Comparison of ENCODE assay signal across 20 cellular contexts in the genomic region with DNA sequence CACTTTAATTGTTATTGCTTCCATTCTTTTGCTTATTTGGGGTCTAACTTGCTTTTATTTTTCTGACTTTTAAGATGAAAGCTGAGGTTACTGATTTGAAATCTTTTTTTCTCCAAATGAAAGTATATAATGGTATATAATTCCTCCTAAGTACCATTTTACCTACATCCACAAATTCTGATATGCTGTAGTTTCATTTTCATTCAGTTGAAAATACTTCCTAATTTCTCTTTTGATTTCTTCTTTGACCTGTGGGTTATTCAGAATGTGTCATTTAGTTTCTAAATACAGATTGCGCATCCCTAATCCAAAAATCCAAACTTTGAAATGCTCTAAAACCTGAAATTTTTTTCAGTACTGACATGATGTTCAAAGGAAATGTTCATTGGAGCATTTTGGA.
A peak's percentile ranks its signal among the peaks of the same experiment; 100 is the strongest.
DNase-seq lines count a peak whose midpoint lies in the region; ATAC-seq and TF ChIP-seq lines count a peak whose summit lies in the region.
"Had no signal": no experiment of that assay in that cellular context is flagged by ENCODE, and none has a peak within 500 bp of the region (broad histone marks: within the 10 kb centered on the region; RNA-seq: fewer than 3 reads in every experiment).

No MANE protein-coding gene starts in this region.

- peaks cover 4 to 46% (median 26%) of the 10 kb centered on the region in 3 experiments for H3K36me3 ChIP-seq in naive thymus-derived CD4-positive, alpha-beta T cell (ENCODE audit: control insufficient read depth in 2 of 3, insufficient read depth in 3 of 3, low read length in 3 of 3)
- no peaks in the 10 kb centered on the region for H3K36me3 ChIP-seq in mammary epithelial cell (ENCODE audit: insufficient read depth, low read length)
- H3K36me3 ChIP-seq: prostate gland had no signal

- peak overlapping the region; percentile 31 for H3K27ac ChIP-seq in naive thymus-derived CD4-positive, alpha-beta T cell (ENCODE audit: low read depth, low read length)
- H3K27ac ChIP-seq in mammary epithelial cell (ENCODE audit: insufficient read depth, low read depth, low read length), result no peak overlapping the region
- H3K27ac ChIP-seq: prostate gland, VCaP had no signal

- H3K9ac ChIP-seq in mammary epithelial cell (ENCODE audit: insufficient read depth, low read length), result no peak overlapping the region

- H3K27me3 ChIP-seq in naive thymus-derived CD4-positive, alpha-beta T cell (ENCODE audit: control insufficient read depth in 2 of 2, insufficient read depth in 2 of 2, low read length in 2 of 2), result no peaks in the 10 kb centered on the region
- no peaks in the 10 kb centered on the region for H3K27me3 ChIP-seq in mammary epithelial cell (ENCODE audit: insufficient read depth, low read length)

- H3K4me3 ChIP-seq in naive thymus-derived CD4-positive, alpha-beta T cell (ENCODE audit: low read length), result peak overlapping the region; percentile 1
- no peak overlapping the region for H3K4me3 ChIP-seq in mammary epithelial cell (replicated peaks in 1 of 3; ENCODE audit: insufficient read depth in 1 of 3, low read depth in 2 of 3, low read length in 3 of 3)
- H3K4me3 ChIP-seq: prostate gland had no signal

- peaks cover 97% of the 10 kb centered on the region for H3K4me1 Mint-ChIP-seq in activated T-cell treated with anti-CD3 and anti-CD28 coated beads, Interleukin-2, amount 50 U/mL, for 72 hours (ENCODE audit: low read depth)
- peaks cover 92% of the 10 kb centered on the region for H3K4me1 Mint-ChIP-seq in activated T-helper 1 cell treated with anti-CD3 and anti-CD28 coated beads, Interleukin-12 subunit alpha, Interleukin-12 subunit beta, Interleukin-2, Interleukin-4 antibody, amounts not matched to agents 30 ng/mL and 10 ng/mL and 1 ng/mL, durations not matched to agents 14 hours and 24 hours and 36 hours (ENCODE audit: low read depth)
- H3K4me1 Mint-ChIP-seq in naive thymus-derived CD4-positive, alpha-beta T cell, result peaks cover 0 to 100% (median 89%) of the 10 kb centered on the region in 7 donors

- dilution Hi-C loops in mammary epithelial cell (cut with HindIII; ENCODE audit: low sequenced_read_pairs), result no loop called here

- 67% methylated on average over 1 of the region's 1 CpG for WGBS in mammary epithelial cell (ENCODE audit: low coverage, missing lambda C conversion rate)

- H3K4me3 Mint-ChIP-seq in activated T-cell treated with anti-CD3 and anti-CD28 coated beads, Interleukin-2, amount 50 U/mL, for 72 hours, result peak overlapping the region; percentile 18 to 83
- H3K4me3 Mint-ChIP-seq in activated T-helper 1 cell treated with anti-CD3 and anti-CD28 coated beads, Interleukin-12 subunit alpha, Interleukin-12 subunit beta, Interleukin-2, Interleukin-4 antibody, amounts not matched to agents 30 ng/mL and 10 ng/mL and 1 ng/mL, durations not matched to agents 14 hours and 24 hours and 36 hours, result peak overlapping the region; percentile 54
- peak overlapping the region in 8 of 10 donors; percentile 38 to 82 (median 63) for H3K4me3 Mint-ChIP-seq in naive thymus-derived CD4-positive, alpha-beta T cell
- H3K4me3 Mint-ChIP-seq: neural crest cell had no signal

- in situ Hi-C loops in mammary epithelial cell (cut with MboI; ENCODE audit: low sequenced_read_pairs in 2 of 2), result no loop called here

- H3K36me3 Mint-ChIP-seq in activated T-cell treated with anti-CD3 and anti-CD28 coated beads, Interleukin-2, amount 50 U/mL, for 72 hours (ENCODE audit: insufficient read depth in 2 of 2), result peaks cover 43 to 62% of the 10 kb centered on the region in 2 donors
- H3K36me3 Mint-ChIP-seq in activated T-helper 1 cell treated with anti-CD3 and anti-CD28 coated beads, Interleukin-12 subunit alpha, Interleukin-12 subunit beta, Interleukin-2, Interleukin-4 antibody, amounts not matched to agents 30 ng/mL and 10 ng/mL and 1 ng/mL, durations not matched to agents 14 hours and 24 hours and 36 hours (ENCODE audit: low read depth), result peaks cover 91% of the 10 kb centered on the region
- peaks cover 28 to 87% (median 78%) of the 10 kb centered on the region in 5 donors for H3K36me3 Mint-ChIP-seq in naive thymus-derived CD4-positive, alpha-beta T cell

- H3K27me3 Mint-ChIP-seq in activated T-cell treated with anti-CD3 and anti-CD28 coated beads, Interleukin-2, amount 50 U/mL, for 72 hours (ENCODE audit: low read depth), result no peaks in the 10 kb centered on the region
- H3K27me3 Mint-ChIP-seq in activated T-helper 1 cell treated with anti-CD3 and anti-CD28 coated beads, Interleukin-12 subunit alpha, Interleukin-12 subunit beta, Interleukin-2, Interleukin-4 antibody, amounts not matched to agents 30 ng/mL and 10 ng/mL and 1 ng/mL, durations not matched to agents 14 hours and 24 hours and 36 hours (ENCODE audit: insufficient read depth), result no peaks in the 10 kb centered on the region
- H3K27me3 Mint-ChIP-seq in naive thymus-derived CD4-positive, alpha-beta T cell, result no peaks in the 10 kb centered on the region

- H3K79me2 ChIP-seq in mammary epithelial cell (ENCODE audit: insufficient read depth, low read length), result no peaks in the 10 kb centered on the region

- POLR2A ChIA-PET in naive thymus-derived CD4-positive, alpha-beta T cell (lab: Charles Lee), result no interaction called here

- peaks cover 0 to 6% (median 0%) of the 10 kb centered on the region in 3 experiments for H3K9me3 ChIP-seq in naive thymus-derived CD4-positive, alpha-beta T cell (ENCODE audit: control insufficient read depth in 2 of 3, low read length in 3 of 3)
- peaks cover 7% of the 10 kb centered on the region for H3K9me3 ChIP-seq in mammary epithelial cell (replicated peaks; ENCODE audit: insufficient read depth, low read length)
- H3K9me3 ChIP-seq: prostate gland had no signal

- H3K27ac Mint-ChIP-seq in activated T-cell treated with anti-CD3 and anti-CD28 coated beads, Interleukin-2, amount 50 U/mL, for 72 hours, result peak overlapping the region; percentile 97
- peak overlapping the region; percentile 65 for H3K27ac Mint-ChIP-seq in activated T-helper 1 cell treated with anti-CD3 and anti-CD28 coated beads, Interleukin-12 subunit alpha, Interleukin-12 subunit beta, Interleukin-2, Interleukin-4 antibody, amounts not matched to agents 30 ng/mL and 10 ng/mL and 1 ng/mL, durations not matched to agents 14 hours and 24 hours and 36 hours
- peak overlapping the region in 8 of 9 donors; percentile 13 to 77 (median 54) for H3K27ac Mint-ChIP-seq in naive thymus-derived CD4-positive, alpha-beta T cell

- H2AFZ ChIP-seq in mammary epithelial cell (ENCODE audit: low read depth, low read length), result no peak overlapping the region

- intact Hi-C loops in activated T-helper 1 cell treated with anti-CD3 and anti-CD28 coated beads, Interleukin-12 subunit alpha, Interleukin-12 subunit beta, Interleukin-2, Interleukin-4 antibody, amounts not matched to agents 30 ng/mL and 10 ng/mL and 1 ng/mL, durations not matched to agents 14 hours and 24 hours and 36 hours (cut with micrococcal nuclease), result no loop called here
- intact Hi-C loops in naive thymus-derived CD4-positive, alpha-beta T cell (cut with micrococcal nuclease), result no loop called here
- intact Hi-C loops in mammary epithelial cell (cut with micrococcal nuclease), result no loop called here

- BruUV-seq in mammary epithelial cell (replicated peaks; lab: Mats Ljungman, UMichigan), result no TSS peak

- H4K20me1 ChIP-seq in mammary epithelial cell (ENCODE audit: insufficient read depth, low read length), result no peaks in the 10 kb centered on the region

- H3K4me2 ChIP-seq in mammary epithelial cell (ENCODE audit: insufficient read depth, low read depth, low read length), result no peak overlapping the region

- CTCF ChIA-PET in naive thymus-derived CD4-positive, alpha-beta T cell (lab: Charles Lee), result interaction anchor here (0.6 kb wide), 1 partner anchor 229 kb away, joined by 3 read pairs; no protein-coding TSS in a partner anchor
- CTCF ChIA-PET in mammary epithelial cell (lab: Charles Lee; ENCODE audit: low non-redundant PET), result no interaction called here

- TF ChIP-seq CTCF in mammary epithelial cell (conservative IDR thresholded peaks at IDR 0.05 in 1 of 2, IDR thresholded peaks at IDR 0.05 in 1 of 2; ENCODE audit: extremely low read depth in 1 of 2, insufficient read depth in 1 of 2, low read depth in 1 of 2, low read length in 2 of 2), result no peak

- H3K9me3 Mint-ChIP-seq in activated T-cell treated with anti-CD3 and anti-CD28 coated beads, Interleukin-2, amount 50 U/mL, for 72 hours, result peaks cover 4 to 6% of the 10 kb centered on the region in 2 donors
- H3K9me3 Mint-ChIP-seq in activated T-helper 1 cell treated with anti-CD3 and anti-CD28 coated beads, Interleukin-12 subunit alpha, Interleukin-12 subunit beta, Interleukin-2, Interleukin-4 antibody, amounts not matched to agents 30 ng/mL and 10 ng/mL and 1 ng/mL, durations not matched to agents 14 hours and 24 hours and 36 hours, result peaks cover 27% of the 10 kb centered on the region
- peaks cover 0 to 27% (median 7%) of the 10 kb centered on the region in 11 donors for H3K9me3 Mint-ChIP-seq in naive thymus-derived CD4-positive, alpha-beta T cell

- no peak for ATAC-seq in activated T-cell treated with anti-CD3 and anti-CD28 coated beads, Interleukin-2, amount 50 U/mL, for 72 hours (replicated peaks in 1 of 2)
- ATAC-seq in GM18511 (IDR thresholded peaks at IDR 0.05; ENCODE audit: unreplicated experiment), result peak; percentile 41
- ATAC-seq in naive thymus-derived CD4-positive, alpha-beta T cell, result no peak

- H3K4me1 ChIP-seq in naive thymus-derived CD4-positive, alpha-beta T cell (ENCODE audit: control insufficient read depth in 2 of 2, insufficient read depth in 2 of 2, low read length in 2 of 2), result peaks cover 81 to 82% of the 10 kb centered on the region in 2 donors
- no peaks in the 10 kb centered on the region for H3K4me1 ChIP-seq in mammary epithelial cell (ENCODE audit: insufficient read depth, low read length)
- H3K4me1 ChIP-seq: prostate gland had no signal

- no peak for DNase-seq in activated T-cell treated with anti-CD3 and anti-CD28 coated beads, Interleukin-2, amount 50 U/mL, for 72 hours
- no peak for DNase-seq in activated T-cell treated with anti-CD3 and anti-CD28 coated beads, Interleukin-2, amount 50 U/mL, for 1 hour
- DNase-seq in activated T-helper 1 cell treated with anti-CD3 and anti-CD28 coated beads, Interleukin-12 subunit alpha, Interleukin-12 subunit beta, Interleukin-2, Interleukin-4 antibody, amounts not matched to agents 30 ng/mL and 10 ng/mL and 1 ng/mL, durations not matched to agents 14 hours and 24 hours and 36 hours (ENCODE audit: low spot score), result no peak
- no peak for DNase-seq in naive thymus-derived CD4-positive, alpha-beta T cell
- DNase-seq in LoVo (ENCODE audit: low spot score) (no peak), mammary epithelial cell (no peak), A172 (ENCODE audit: low spot score) (no peak)
- DNase-seq: activated gamma-delta T cell treated with Interleukin-2 at 50 U/mL for 16 hours; DMS79; KG1; NCI-H187 treated with DMSO at 0.1 percent for 48 hours; NCI-H2227 treated with DMSO at 0.1 percent for 48 hours; NCI-H82; SIG-M5; stimulated activated CD4-positive, alpha-beta T cell treated with anti-CD3 and anti-CD28 coated beads, Interleukin-2, amount 100 ng/mL, for 24 hours; trophoblast cell had no signal
